ENCODE assay signal across 8 cellular contexts in genomic region chr20:61120595-61121515, GRCh38.
DNase-seq lines count a peak whose midpoint lies in the region; ATAC-seq and TF ChIP-seq lines count a peak whose summit lies in the region.

No MANE protein-coding gene starts in this region.

- POLR2A ChIA-PET in RWPE1 (lab: Yijun Ruan, JAX; ENCODE audit: low non-redundant PET) (no interaction called here), MCF 10A (lab: Yijun Ruan, JAX) (no interaction called here)

- TF ChIP-seq CTCF in RWPE1 (conservative IDR thresholded peaks at IDR 0.05; ENCODE audit: low read depth) (peak; percentile 80), MCF 10A (IDR thresholded peaks at IDR 0.05; ENCODE audit: unreplicated experiment) (peak; percentile 61)

- BruUV-seq in MCF 10A (replicated peaks; lab: Mats Ljungman, UMichigan): no TSS peak

- H3K27ac Mint-ChIP-seq in MCF 10A (ENCODE audit: low read depth, unreplicated experiment): no peak overlapping the region

- DNase-seq in COLO668 (lab: John Stamatoyannopoulos, UW; ENCODE audit: unreplicated experiment): peak; percentile 11
- peak; percentile 74 for DNase-seq in LHCN-M2 (ENCODE audit: low read depth)
- DNase-seq in RWPE1 (ENCODE audit: low spot score): no peak
- DNase-seq in MCF 10A (ENCODE audit: unreplicated experiment): peak; percentile 83
- DNase-seq in left lobe of liver (ENCODE audit: low spot score): no peak
- peak; percentile 10 for DNase-seq in stimulated activated CD8-positive, alpha-beta memory T cell treated with anti-CD3 and anti-CD28 coated beads, Interleukin-4, amount 100 ng/mL, for 24 hours (ENCODE audit: low read depth)
- no peak for DNase-seq in HPDE6-E6E7 (ENCODE audit: extremely low spot score)

- H3K36me3 Mint-ChIP-seq in MCF 10A (ENCODE audit: insufficient read depth, unreplicated experiment): peaks cover 5% of the 10 kb centered on the region

- H3K27ac ChIP-seq in RWPE1: no peak overlapping the region

- H3K4me1 Mint-ChIP-seq in MCF 10A (ENCODE audit: insufficient read depth, unreplicated experiment): peaks cover 6% of the 10 kb centered on the region

- ATAC-seq in left lobe of liver (peak; percentile 73), HG03432 (IDR thresholded peaks at IDR 0.05; ENCODE audit: unreplicated experiment) (no peak)

- CTCF ChIA-PET in RWPE1 (lab: Yijun Ruan, JAX): interaction anchor here (1.2 kb wide), 1 partner anchor 910 kb away, joined by 3 read pairs; no protein-coding TSS in a partner anchor
- CTCF ChIA-PET in MCF 10A (lab: Yijun Ruan, JAX): interaction anchor here (0.6 to 2.3 kb wide), 15 partner anchors 9 to 1129 kb away, joined by 3 to 15 read pairs (median 3); no protein-coding TSS in a partner anchor

- no peaks in the 10 kb centered on the region for H3K9me3 Mint-ChIP-seq in MCF 10A (ENCODE audit: unreplicated experiment)

- H3K27me3 Mint-ChIP-seq in MCF 10A (ENCODE audit: insufficient read depth, unreplicated experiment): peaks cover 41% of the 10 kb centered on the region

- H3K4me3 Mint-ChIP-seq in MCF 10A (ENCODE audit: unreplicated experiment): no peak overlapping the region

- intact Hi-C loops in MCF 10A (cut with micrococcal nuclease): loop anchor here (1.0 to 10.0 kb wide), 6 partner anchors 84 to 910 kb away; partner anchors contain the start of gene CDH4

Comparison
In these comparisons a context has a peak if more than half of its experiments do, and no peak if none do; other contexts are left out.
1. DNase-seq: peak in COLO668 (single experiment), LHCN-M2 (single experiment), MCF 10A (single experiment) and stimulated activated CD8-positive, alpha-beta memory T cell treated with anti-CD3 and anti-CD28 coated beads, Interleukin-4, amount 100 ng/mL, for 24 hours (single experiment); none in RWPE1 (single experiment), left lobe of liver (single experiment) and HPDE6-E6E7 (single experiment).